2 cellular contexts compared by ENCODE assay signal in the genomic region with DNA sequence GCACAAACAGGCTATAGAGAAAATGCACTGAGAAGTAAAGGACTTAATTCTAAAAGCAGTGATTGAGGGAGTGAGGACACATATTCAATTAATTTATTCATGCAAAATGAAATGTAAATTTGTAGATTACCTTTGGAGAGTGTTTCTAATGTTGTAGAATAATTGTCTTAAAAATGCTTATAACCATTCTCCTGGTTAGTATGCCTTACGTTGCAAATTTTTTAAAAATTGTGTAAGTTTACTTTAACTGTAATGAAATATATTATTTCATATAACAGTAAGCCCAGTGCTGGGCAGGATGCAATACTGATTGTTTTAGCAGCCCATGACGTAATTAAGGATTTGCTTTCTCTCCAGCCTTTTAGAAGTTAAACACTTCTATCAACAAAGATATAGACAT.
A peak's percentile ranks its signal among the peaks of the same experiment; 100 is the strongest.
TF ChIP-seq lines count a peak whose summit lies in the region.

No MANE protein-coding gene starts in this region.

TF ChIP-seq in HepG2, 621 proteins besides CTCF, POLR2A, EP300 and RAD21:
- TF ChIP-seq MAFF (IDR thresholded peaks at IDR 0.05; ENCODE audit: low read depth, low read length) (peak; percentile 52; the same call in 1 of the 2 replicates), THYN1 (CRISPR knock-in tag; IDR thresholded peaks at IDR 0.05; ENCODE audit: borderline replicate concordance, low read depth) (no peak), CREB1 (IDR thresholded peaks at IDR 0.05) (peak; percentile 7; the same call in 1 of the 2 replicates), CREB1 (CRISPR knock-in tag; IDR thresholded peaks at IDR 0.05) (no peak), SALL2 (CRISPR knock-in tag; IDR thresholded peaks at IDR 0.05) (no peak), MAFK (conservative IDR thresholded peaks at IDR 0.05 in 1 of 2, IDR thresholded peaks at IDR 0.05 in 1 of 2; ENCODE audit: low read length in 2 of 2) (peak; percentile 2 to 64; a peak in 2 of 4 replicates), ATF7 (IDR thresholded peaks at IDR 0.05) (peak; percentile 49; the same call in 1 of the 2 replicates), ATF7 (CRISPR knock-in tag; IDR thresholded peaks at IDR 0.05) (no peak)
TF ChIP-seq in HepG2: peak in this region for 4.

TF ChIP-seq in IMR-90, 13 proteins besides CTCF, POLR2A, EP300 and RAD21:
- TF ChIP-seq MAFK (IDR thresholded peaks at IDR 0.05; ENCODE audit: low read depth, low read length), result peak; percentile 37; the same call in 1 of the 2 replicates
- TF ChIP-seq CHD1 (IDR thresholded peaks at IDR 0.05; ENCODE audit: low read depth, low read length), result no peak
